In the genomic region with DNA sequence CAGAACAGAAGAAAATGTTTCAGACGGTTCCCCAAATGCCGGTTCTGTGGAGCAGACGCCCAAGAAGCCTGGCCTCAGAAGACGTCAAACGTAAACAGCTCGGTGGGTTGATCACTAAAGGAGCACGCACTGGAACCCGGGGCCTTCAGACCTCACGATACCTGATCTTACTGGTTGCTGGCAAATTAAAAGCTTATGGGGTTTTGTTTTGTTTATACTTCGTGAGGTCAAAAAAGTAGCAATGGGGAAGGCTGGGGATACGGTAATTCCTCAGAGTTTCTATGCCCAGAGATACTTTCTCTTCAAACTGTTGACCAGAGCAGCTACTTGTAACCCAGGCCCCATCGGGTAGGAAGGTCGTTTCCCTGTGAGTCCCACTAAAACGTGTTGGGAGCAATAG, we compare ENCODE assay signal across 8 cellular contexts. TPM values are rescaled to one million over a fixed set of nuclear protein-coding genes. Genes with fewer than 3 reads are reported as not detected.
DNase-seq lines count a peak whose midpoint lies in the region; ATAC-seq and TF ChIP-seq lines count a peak whose summit lies in the region.

No MANE protein-coding gene starts in this region.

- H3K27ac ChIP-seq in KOPT-K1 (ENCODE audit: low read depth, low read length, poor library complexity, severe bottlenecking) (peak overlapping the region; percentile 94), stomach (peak overlapping the region; percentile 97 to 100 (median 100))

- no peak for TF ChIP-seq POLR2A in stomach (IDR thresholded peaks at IDR 0.05)

- H3K4me1 ChIP-seq in adipocyte (ENCODE audit: control insufficient read depth, insufficient read depth, low read length) (peaks cover 58% of the 10 kb centered on the region), stomach (peaks cover 49 to 76% (median 66%) of the 10 kb centered on the region in 4 donors)

- 0 to 1% (median 1%) methylated on average over 14 of the region's 14 CpGs for WGBS in stomach, 5 donors

- peak overlapping the region; percentile 99 for H3K4me3 ChIP-seq in adipocyte (ENCODE audit: low read length)
- peak overlapping the region; percentile 68 for H3K4me3 ChIP-seq in kidney epithelial cell (ENCODE audit: low read depth, low read length)
- H3K4me3 ChIP-seq in stomach = peak overlapping the region; percentile 84 to 91 (median 87)

- no peaks in the 10 kb centered on the region for H3K27me3 ChIP-seq in adipocyte (replicated peaks; ENCODE audit: control insufficient read depth, insufficient read depth, low read length)
- H3K27me3 ChIP-seq in kidney epithelial cell (ENCODE audit: control insufficient read depth, insufficient read depth, low read length) = no peaks in the 10 kb centered on the region
- H3K27me3 ChIP-seq in stomach = no peaks in the 10 kb centered on the region

- no peak for TF ChIP-seq EP300 in stomach (IDR thresholded peaks at IDR 0.05)

- H3K9me3 ChIP-seq in KOPT-K1 (ENCODE audit: insufficient read depth, low read length, poor library complexity, severe bottlenecking) (no peaks in the 10 kb centered on the region), adipocyte (ENCODE audit: control insufficient read depth, low read length) (no peaks in the 10 kb centered on the region), stomach (no peaks in the 10 kb centered on the region)

- ATAC-seq in GM19023 (IDR thresholded peaks at IDR 0.05; ENCODE audit: unreplicated experiment) (no peak), HG02588 (IDR thresholded peaks at IDR 0.05; ENCODE audit: unreplicated experiment) (no peak), HG02642 (IDR thresholded peaks at IDR 0.05; ENCODE audit: poor library complexity, unreplicated experiment) (no peak)

- peak overlapping the region; percentile 99 for H3K9ac ChIP-seq in adipocyte (ENCODE audit: low read length)

- TF ChIP-seq CTCF in kidney epithelial cell (IDR thresholded peaks at IDR 0.05; ENCODE audit: insufficient read depth, low read length, poor library complexity, severe bottlenecking) = no peak
- TF ChIP-seq CTCF in stomach (IDR thresholded peaks at IDR 0.05) = no peak

- intact Hi-C loops in stomach (cut with DNase I; ENCODE audit: low total_unique reads) = no loop called here

- H3K36me3 ChIP-seq in KOPT-K1 (ENCODE audit: insufficient read depth, low read length) = peaks cover 31% of the 10 kb centered on the region
- H3K36me3 ChIP-seq in adipocyte (ENCODE audit: control insufficient read depth, insufficient read depth, low read length, severe bottlenecking) = peaks cover 23% of the 10 kb centered on the region
- H3K36me3 ChIP-seq in kidney epithelial cell (ENCODE audit: control insufficient read depth, insufficient read depth, low read length) = no peaks in the 10 kb centered on the region
- H3K36me3 ChIP-seq in stomach = peaks cover 10 to 26% (median 17%) of the 10 kb centered on the region in 4 donors

- DNase-seq in EH (ENCODE audit: low read depth) (peak; percentile 59), adipocyte (ENCODE audit: low read depth) (peak; percentile 68), kidney epithelial cell (ENCODE audit: low read depth) (no peak), stomach (no peak)

RNA-seq across cellular contexts. Expression of gene CDKN1B, which starts 1.7 kb away (rescaled TPM):
- 25.5 and 26.5 TPM in 2 replicates for total RNA-seq in kidney epithelial cell
- total RNA-seq in stomach = 10 to 100 TPM; 22.9 to 60.8 (median 40.0) TPM
- polyA plus RNA-seq in stomach = 10 to 100 TPM; 17.7 to 27.6 (median 24.7) TPM

RNA-seq across cellular contexts. Expression of gene GPR19, which starts 22.9 kb away (rescaled TPM):
- 0.27 and 0.84 TPM in 2 replicates for total RNA-seq in kidney epithelial cell
- total RNA-seq in stomach = under 1 TPM in 1 of 5 donors, not detected in 4; 0.73 TPM
- under 1 TPM; 0.19 to 0.61 (median 0.23) TPM for polyA plus RNA-seq in stomach

Comparison
In these comparisons a context has a peak if more than half of its experiments do, and no peak if none do; other contexts are left out.
1. DNase-seq: peak in EH (single experiment) and adipocyte (single experiment); none in kidney epithelial cell (single experiment) and stomach (single experiment).
2. Peak in every context shown above with its lines, with median percentiles within 50 percentile points of each other: H3K4me3 ChIP-seq.